ENCODE assay signal across 9 cellular contexts in the genomic region with DNA sequence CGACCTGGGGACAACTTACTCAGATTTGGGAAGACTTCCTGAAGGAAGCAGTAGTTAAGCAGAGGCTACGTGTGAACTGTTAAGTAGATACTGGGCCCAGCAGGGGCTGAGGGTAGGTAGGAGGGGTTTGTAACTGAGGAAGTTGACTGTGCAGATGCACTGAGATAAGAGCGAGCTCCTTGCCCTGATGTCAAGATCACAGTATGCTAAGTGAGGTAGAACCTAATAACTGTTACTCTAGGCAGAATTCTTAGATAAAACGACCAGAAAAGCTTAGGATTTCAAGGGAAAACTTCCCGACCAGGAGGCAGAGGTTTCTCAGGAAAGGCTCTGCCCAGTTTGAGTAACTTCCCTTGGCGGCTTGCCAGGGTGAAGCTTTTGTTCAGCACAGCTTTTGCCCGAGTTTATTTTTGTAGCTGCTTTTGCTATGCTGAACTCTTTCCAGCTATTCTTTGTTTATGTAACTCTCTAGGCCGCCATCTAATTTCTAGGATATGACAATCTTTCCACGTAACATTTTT.
DNase-seq lines count a peak whose midpoint lies in the region; ATAC-seq lines count a peak whose summit lies in the region.
"Had no signal": no experiment of that assay in that cellular context is flagged by ENCODE, and none has a peak within 500 bp of the region (broad histone marks: within the 10 kb centered on the region; RNA-seq: fewer than 3 reads in every experiment).

No MANE protein-coding gene starts in this region.

- peak; percentile 89 to 98 for ATAC-seq in right cardiac atrium
- no peak for ATAC-seq in HG03457 (IDR thresholded peaks at IDR 0.05; ENCODE audit: unreplicated experiment)

- no peak overlapping the region for H3K9ac ChIP-seq in rectal smooth muscle tissue (ENCODE audit: low read length)

- H3K36me3 ChIP-seq in rectal smooth muscle tissue (ENCODE audit: control insufficient read depth, insufficient read depth, low read length) = no peaks in the 10 kb centered on the region

- WGBS in right cardiac atrium = 12% methylated on average over 9 of the region's 9 CpGs

- intact Hi-C loops in right cardiac atrium (cut with DNase I) = no loop called here

- DNase-seq in activated CD4-positive, alpha-beta T cell treated with anti-CD3 and anti-CD28 coated beads for 48 hours = peak; percentile 7
- DNase-seq in activated CD4-positive, alpha-beta T cell treated with anti-CD3 and anti-CD28 coated beads, Interleukin-2, amount 50 U/mL, for 4 hours = no peak
- DNase-seq in NCI-H2171 treated with DMSO at 0.1 percent for 48 hours (lab: John Stamatoyannopoulos, UW) = peak; percentile 55
- DNase-seq in amniotic stem cell (lab: John Stamatoyannopoulos, UW) = peak; percentile 61
- DNase-seq in right cardiac atrium = peak; percentile 90 to 94 (median 90)
- DNase-seq in HuH-7.5 (ENCODE audit: low spot score) = no peak

- peaks cover 4% of the 10 kb centered on the region for H3K4me1 ChIP-seq in right cardiac atrium (ENCODE audit: control insufficient read depth, insufficient read depth, low read length)
- H3K4me1 ChIP-seq in rectal smooth muscle tissue (ENCODE audit: control insufficient read depth, insufficient read depth, low read length) = peaks cover 12% of the 10 kb centered on the region

- H3K27me3 ChIP-seq in right cardiac atrium (ENCODE audit: control insufficient read depth, insufficient read depth) = no peaks in the 10 kb centered on the region
- H3K27me3 ChIP-seq in rectal smooth muscle tissue (ENCODE audit: control insufficient read depth, insufficient read depth, low read length) = no peaks in the 10 kb centered on the region

- H3K9me3 ChIP-seq in right cardiac atrium (ENCODE audit: control insufficient read depth, low read length) = no peaks in the 10 kb centered on the region

- peak overlapping the region; percentile 48 for H3K27ac ChIP-seq in right cardiac atrium (ENCODE audit: low read length)
- H3K27ac ChIP-seq in rectal smooth muscle tissue (ENCODE audit: low read depth, low read length) = peak overlapping the region; percentile 37
- H3K27ac ChIP-seq: C4-2B had no signal

- H3K4me3 ChIP-seq in right cardiac atrium (ENCODE audit: low read length) (no peak overlapping the region), rectal smooth muscle tissue (ENCODE audit: low read length) (peak overlapping the region; percentile 4)

Comparison
In these comparisons a context has a peak if more than half of its experiments do, and no peak if none do; other contexts are left out.
1. DNase-seq: peak in activated CD4-positive, alpha-beta T cell treated with anti-CD3 and anti-CD28 coated beads for 48 hours (single experiment), NCI-H2171 treated with DMSO at 0.1 percent for 48 hours (single experiment), amniotic stem cell (single experiment) and right cardiac atrium (3 of 3); none in activated CD4-positive, alpha-beta T cell treated with anti-CD3 and anti-CD28 coated beads, Interleukin-2, amount 50 U/mL, for 4 hours (0 of 2) and HuH-7.5 (single experiment).